ENCODE assay signal across 1 cellular context in genomic region chr3:122944671-122945151, GRCh38.
TF ChIP-seq lines count a peak whose summit lies in the region.

No MANE protein-coding gene starts in this region.

TF ChIP-seq in HEK293, 187 proteins besides CTCF, POLR2A, EP300 and RAD21 (continued from another document):
- no peak for TF ChIP-seq SALL2 (tag by site-specific recombination; IDR thresholded peaks at IDR 0.05; ENCODE audit: borderline replicate concordance)
- no peak for TF ChIP-seq ZFP69B (tag by site-specific recombination; IDR thresholded peaks at IDR 0.05)
- TF ChIP-seq YY1 (tag by site-specific recombination; IDR thresholded peaks at IDR 0.05), result no peak
- no peak for TF ChIP-seq ZNF175 (tag by site-specific recombination; IDR thresholded peaks at IDR 0.05)
- TF ChIP-seq ZNF211 (tag by site-specific recombination; IDR thresholded peaks at IDR 0.05; ENCODE audit: low read depth), result no peak
- TF ChIP-seq, protein P1, sequence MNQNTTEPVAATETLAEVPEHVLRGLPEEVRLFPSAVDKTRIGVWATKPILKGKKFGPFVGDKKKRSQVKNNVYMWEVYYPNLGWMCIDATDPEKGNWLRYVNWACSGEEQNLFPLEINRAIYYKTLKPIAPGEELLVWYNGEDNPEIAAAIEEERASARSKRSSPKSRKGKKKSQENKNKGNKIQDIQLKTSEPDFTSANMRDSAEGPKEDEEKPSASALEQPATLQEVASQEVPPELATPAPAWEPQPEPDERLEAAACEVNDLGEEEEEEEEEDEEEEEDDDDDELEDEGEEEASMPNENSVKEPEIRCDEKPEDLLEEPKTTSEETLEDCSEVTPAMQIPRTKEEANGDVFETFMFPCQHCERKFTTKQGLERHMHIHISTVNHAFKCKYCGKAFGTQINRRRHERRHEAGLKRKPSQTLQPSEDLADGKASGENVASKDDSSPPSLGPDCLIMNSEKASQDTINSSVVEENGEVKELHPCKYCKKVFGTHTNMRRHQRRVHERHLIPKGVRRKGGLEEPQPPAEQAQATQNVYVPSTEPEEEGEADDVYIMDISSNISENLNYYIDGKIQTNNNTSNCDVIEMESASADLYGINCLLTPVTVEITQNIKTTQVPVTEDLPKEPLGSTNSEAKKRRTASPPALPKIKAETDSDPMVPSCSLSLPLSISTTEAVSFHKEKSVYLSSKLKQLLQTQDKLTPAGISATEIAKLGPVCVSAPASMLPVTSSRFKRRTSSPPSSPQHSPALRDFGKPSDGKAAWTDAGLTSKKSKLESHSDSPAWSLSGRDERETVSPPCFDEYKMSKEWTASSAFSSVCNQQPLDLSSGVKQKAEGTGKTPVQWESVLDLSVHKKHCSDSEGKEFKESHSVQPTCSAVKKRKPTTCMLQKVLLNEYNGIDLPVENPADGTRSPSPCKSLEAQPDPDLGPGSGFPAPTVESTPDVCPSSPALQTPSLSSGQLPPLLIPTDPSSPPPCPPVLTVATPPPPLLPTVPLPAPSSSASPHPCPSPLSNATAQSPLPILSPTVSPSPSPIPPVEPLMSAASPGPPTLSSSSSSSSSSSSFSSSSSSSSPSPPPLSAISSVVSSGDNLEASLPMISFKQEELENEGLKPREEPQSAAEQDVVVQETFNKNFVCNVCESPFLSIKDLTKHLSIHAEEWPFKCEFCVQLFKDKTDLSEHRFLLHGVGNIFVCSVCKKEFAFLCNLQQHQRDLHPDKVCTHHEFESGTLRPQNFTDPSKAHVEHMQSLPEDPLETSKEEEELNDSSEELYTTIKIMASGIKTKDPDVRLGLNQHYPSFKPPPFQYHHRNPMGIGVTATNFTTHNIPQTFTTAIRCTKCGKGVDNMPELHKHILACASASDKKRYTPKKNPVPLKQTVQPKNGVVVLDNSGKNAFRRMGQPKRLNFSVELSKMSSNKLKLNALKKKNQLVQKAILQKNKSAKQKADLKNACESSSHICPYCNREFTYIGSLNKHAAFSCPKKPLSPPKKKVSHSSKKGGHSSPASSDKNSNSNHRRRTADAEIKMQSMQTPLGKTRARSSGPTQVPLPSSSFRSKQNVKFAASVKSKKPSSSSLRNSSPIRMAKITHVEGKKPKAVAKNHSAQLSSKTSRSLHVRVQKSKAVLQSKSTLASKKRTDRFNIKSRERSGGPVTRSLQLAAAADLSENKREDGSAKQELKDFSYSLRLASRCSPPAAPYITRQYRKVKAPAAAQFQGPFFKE (tag by site-specific recombination; IDR thresholded peaks at IDR 0.05; ENCODE audit: borderline replicate concordance), result no peak
- TF ChIP-seq ZNF768 (tag by site-specific recombination; IDR thresholded peaks at IDR 0.05), result no peak
- TF ChIP-seq ZBTB49 (tag by site-specific recombination; IDR thresholded peaks at IDR 0.05; ENCODE audit: low read depth), result no peak
- TF ChIP-seq, protein P2, sequence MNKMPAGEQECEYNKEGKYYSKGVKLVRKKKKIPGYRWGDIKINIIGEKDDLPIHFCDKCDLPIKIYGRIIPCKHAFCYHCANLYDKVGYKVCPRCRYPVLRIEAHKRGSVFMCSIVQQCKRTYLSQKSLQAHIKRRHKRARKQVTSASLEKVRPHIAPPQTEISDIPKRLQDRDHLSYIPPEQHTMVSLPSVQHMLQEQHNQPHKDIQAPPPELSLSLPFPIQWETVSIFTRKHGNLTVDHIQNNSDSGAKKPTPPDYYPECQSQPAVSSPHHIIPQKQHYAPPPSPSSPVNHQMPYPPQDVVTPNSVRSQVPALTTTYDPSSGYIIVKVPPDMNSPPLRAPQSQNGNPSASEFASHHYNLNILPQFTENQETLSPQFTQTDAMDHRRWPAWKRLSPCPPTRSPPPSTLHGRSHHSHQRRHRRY (tag by site-specific recombination; IDR thresholded peaks at IDR 0.05), result no peak
- TF ChIP-seq PRDM1 (tag by site-specific recombination; IDR thresholded peaks at IDR 0.05), result peak; percentile 20; the same call in 1 of the 2 replicates
- no peak for TF ChIP-seq ZNF214 (tag by site-specific recombination; IDR thresholded peaks at IDR 0.05; ENCODE audit: borderline replicate concordance)
- no peak for TF ChIP-seq ZNF701 (tag by site-specific recombination; IDR thresholded peaks at IDR 0.05)
- no peak for TF ChIP-seq ZNF610 (tag by site-specific recombination; IDR thresholded peaks at IDR 0.05; ENCODE audit: borderline replicate concordance)
- TF ChIP-seq ZNF658 (tag by site-specific recombination; IDR thresholded peaks at IDR 0.05), result no peak
- no peak for TF ChIP-seq ZSCAN18 (tag by site-specific recombination; IDR thresholded peaks at IDR 0.05)
- no peak for TF ChIP-seq TRIM28 (IDR thresholded peaks at IDR 0.05; ENCODE audit: borderline replicate concordance, low read length)
